In the genomic region with DNA sequence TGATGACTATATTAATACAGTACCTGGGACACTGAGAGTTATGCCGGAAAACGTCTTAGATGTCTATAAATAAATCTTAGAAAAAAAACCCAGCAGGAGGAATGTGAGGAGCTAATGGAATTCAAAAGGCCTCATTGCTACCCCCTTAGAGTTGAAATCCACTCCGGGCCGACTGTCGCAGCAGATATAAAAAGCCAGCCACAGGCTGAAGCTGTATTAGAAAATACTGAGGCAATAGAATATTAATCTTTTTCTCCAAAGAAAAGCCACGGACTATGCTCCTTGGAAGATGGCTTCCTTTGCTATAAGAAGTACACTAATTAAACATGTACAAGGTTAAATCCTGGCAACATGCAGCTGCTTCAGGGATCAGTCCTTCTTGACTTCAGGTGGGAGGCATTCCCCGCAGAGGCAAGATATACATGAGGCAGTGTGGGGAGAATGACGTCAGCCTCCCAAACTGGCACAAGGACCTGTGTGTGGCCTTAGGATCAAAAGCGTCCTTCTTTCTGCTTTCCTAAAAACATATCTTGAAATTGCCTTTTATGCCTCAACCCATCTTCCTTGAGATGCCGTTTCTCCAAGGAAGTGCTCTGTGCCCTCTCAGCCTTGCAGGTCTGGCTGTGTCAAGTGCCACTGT, we compare ENCODE assay signal across 15 cellular contexts.
A peak's percentile ranks its signal among the peaks of the same experiment; 100 is the strongest.
DNase-seq lines count a peak whose midpoint lies in the region; ATAC-seq, FAIRE-seq and TF ChIP-seq lines count a peak whose summit lies in the region.
"Had no signal": no experiment of that assay in that cellular context is flagged by ENCODE, and none has a peak within 500 bp of the region (broad histone marks: within the 10 kb centered on the region; RNA-seq: fewer than 3 reads in every experiment).

No MANE protein-coding gene starts in this region.

- peaks cover 16% of the 10 kb centered on the region for H3K36me3 Mint-ChIP-seq in MCF 10A (ENCODE audit: insufficient read depth, unreplicated experiment)

- H3K9me3 ChIP-seq in breast epithelium (no peaks in the 10 kb centered on the region), iPS-20b (ENCODE audit: insufficient read depth, low read depth, low read length) (no peaks in the 10 kb centered on the region), pancreas (no peaks in the 10 kb centered on the region)
- H3K9me3 ChIP-seq: prostate gland, suprapubic skin had no signal

- TF ChIP-seq POLR2A in breast epithelium (IDR thresholded peaks at IDR 0.05): no peak

- no peaks in the 10 kb centered on the region for H3K9me3 Mint-ChIP-seq in MCF 10A (ENCODE audit: unreplicated experiment)
- H3K9me3 Mint-ChIP-seq: activated T-helper 2 cell treated with anti-CD3 and anti-CD28 coated beads, Interferon-gamma antibody, Interleukin-2, Interleukin-4, amounts not matched to agents 10 μg/mL and 5 μg/mL and 100 μg/mL, durations not matched to agents 14 hours and 24 hours and 36 hours had no signal

- H3K27me3 ChIP-seq in breast epithelium (no peaks in the 10 kb centered on the region), iPS-20b (ENCODE audit: insufficient read depth, low read length) (no peaks in the 10 kb centered on the region), pancreas (no peaks in the 10 kb centered on the region)
- H3K27me3 ChIP-seq: suprapubic skin had no signal

- intact Hi-C loops in breast epithelium (cut with DNase I; ENCODE audit: low total_unique reads): no loop called here
- intact Hi-C loops in MCF 10A (cut with micrococcal nuclease): no loop called here
- intact Hi-C loops in pancreas (cut with DNase I): no loop called here

- CTCF ChIA-PET in MCF 10A (lab: Yijun Ruan, JAX): interaction anchor here (0.5 to 1.1 kb wide), 3 partner anchors 13 to 89 kb away, joined by 3 to 4 read pairs (median 3); no protein-coding TSS in a partner anchor

- POLR2A ChIA-PET in MCF 10A (lab: Yijun Ruan, JAX): no interaction called here

- H3K4me1 Mint-ChIP-seq in MCF 10A (ENCODE audit: insufficient read depth, unreplicated experiment): no peaks in the 10 kb centered on the region

- H3K36me3 ChIP-seq in breast epithelium: no peaks in the 10 kb centered on the region
- no peaks in the 10 kb centered on the region; the same call in 1 of the 2 replicates for H3K36me3 ChIP-seq in iPS-20b (ENCODE audit: insufficient read depth, low read depth, low read length)
- peaks cover 0 to 16% (median 0%) of the 10 kb centered on the region in 3 donors for H3K36me3 ChIP-seq in pancreas
- H3K36me3 ChIP-seq: prostate gland had no signal

- H3K4me3 ChIP-seq in breast epithelium (no peak overlapping the region), iPS-20b (ENCODE audit: low read length) (no peak overlapping the region), pancreas (no peak overlapping the region)
- H3K4me3 ChIP-seq: prostate gland, suprapubic skin had no signal

- H3K27ac ChIP-seq in breast epithelium (peak overlapping the region; percentile 80), iPS-20b (ENCODE audit: low read length) (no peak overlapping the region), pancreas (peak overlapping the region; percentile 31 to 85 (median 59))
- H3K27ac ChIP-seq: prostate gland, suprapubic skin had no signal

- peaks cover 0 to 10% of the 10 kb centered on the region in 2 donors for H3K4me1 ChIP-seq in breast epithelium
- H3K4me1 ChIP-seq in iPS-20b (ENCODE audit: insufficient read depth, low read length): peaks cover 25% of the 10 kb centered on the region
- peaks cover 25 to 43% (median 38%) of the 10 kb centered on the region in 3 donors for H3K4me1 ChIP-seq in pancreas
- H3K4me1 ChIP-seq: prostate gland had no signal

- no peaks in the 10 kb centered on the region for H3K27me3 Mint-ChIP-seq in MCF 10A (ENCODE audit: insufficient read depth, unreplicated experiment)

- DNase-seq in breast epithelium (ENCODE audit: low spot score in 2 of 2) (no peak), MCF 10A (ENCODE audit: unreplicated experiment) (no peak), pancreas (no peak), NCI-H82 treated with DMSO at 0.1 percent for 48 hours (lab: John Stamatoyannopoulos, UW; ENCODE audit: unreplicated experiment) (no peak), GM20000 (ENCODE audit: low spot score) (no peak), GDM1 (lab: John Stamatoyannopoulos, UW) (no peak)
- DNase-seq: 8988T; activated CD4-positive, alpha-beta T cell treated with anti-CD3 and anti-CD28 coated beads, Interleukin-2, amount 50 U/mL, for 1 hour; MM.1S had no signal

- peak overlapping the region; percentile 47; the same call in 1 of the 2 replicates for H3K9ac ChIP-seq in iPS-20b (ENCODE audit: low read depth, low read length)

- no peak overlapping the region for H3K27ac Mint-ChIP-seq in MCF 10A (ENCODE audit: low read depth, unreplicated experiment)
- H3K27ac Mint-ChIP-seq: activated T-helper 2 cell treated with anti-CD3 and anti-CD28 coated beads, Interferon-gamma antibody, Interleukin-2, Interleukin-4, amounts not matched to agents 10 μg/mL and 5 μg/mL and 100 μg/mL, durations not matched to agents 14 hours and 24 hours and 36 hours had no signal

- no TSS peak for BruUV-seq in MCF 10A (replicated peaks; lab: Mats Ljungman, UMichigan)

- no peak for ATAC-seq in pancreas
- ATAC-seq in activated CD4-positive, CD25-positive, alpha-beta regulatory T cell treated with anti-CD3 and anti-CD28 coated beads, Interleukin-2, amount 50 U/mL, for 24 hours: no peak

- FAIRE-seq in pancreas (lab: Jason Lieb, UNC): no peak
- FAIRE-seq: keratinocyte had no signal

- TF ChIP-seq CTCF in breast epithelium (IDR thresholded peaks at IDR 0.05): no peak
- TF ChIP-seq CTCF in MCF 10A (IDR thresholded peaks at IDR 0.05; ENCODE audit: unreplicated experiment): no peak
- TF ChIP-seq CTCF in pancreas (IDR thresholded peaks at IDR 0.05): no peak
- TF ChIP-seq CTCF in GM20000 (IDR thresholded peaks at IDR 0.05; ENCODE audit: extremely low read depth, missing control alignments): no peak

- 60 to 63% methylated on average over 10 of the region's 10 CpGs for WGBS in pancreas, 2 donors

- no peak overlapping the region for H3K4me3 Mint-ChIP-seq in MCF 10A (ENCODE audit: unreplicated experiment)
